ENCODE assay signal across 9 cellular contexts in the genomic region with DNA sequence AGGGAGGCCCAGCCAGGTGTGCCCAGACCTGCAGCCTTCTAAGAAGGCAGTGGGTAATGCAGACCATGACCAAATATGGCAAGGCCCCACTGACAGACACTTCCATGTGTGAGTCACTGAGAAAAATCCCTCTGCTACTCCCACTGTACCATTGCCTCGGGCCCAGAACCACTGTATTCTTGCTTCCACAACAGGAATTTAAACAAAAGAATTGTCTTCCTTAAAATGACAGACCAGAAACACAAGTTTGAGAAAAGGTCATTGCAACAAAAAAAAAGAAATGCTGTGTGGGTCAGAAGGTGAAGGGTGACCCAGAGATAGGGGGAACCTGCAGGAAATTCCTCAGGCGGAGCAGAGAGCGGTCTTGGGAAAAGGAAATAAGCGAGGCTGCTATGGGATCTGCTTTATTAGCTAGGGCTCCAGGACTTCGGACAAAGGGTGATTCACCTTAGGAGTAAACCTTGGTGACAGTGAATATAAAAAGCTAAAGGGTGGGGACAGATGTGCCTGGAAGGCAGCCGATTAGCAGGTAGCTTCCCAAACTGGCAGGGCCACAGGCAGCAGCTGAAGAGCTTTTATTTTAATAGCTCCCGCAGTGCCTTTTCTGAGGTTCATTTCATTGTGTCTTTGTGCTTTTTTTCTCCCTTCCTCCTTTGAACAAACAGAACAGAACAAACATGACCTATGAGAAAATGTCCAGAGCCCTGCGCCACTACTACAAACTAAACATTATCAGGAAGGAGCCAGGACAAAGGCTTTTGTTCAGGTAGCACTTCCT.
DNase-seq lines count a peak whose midpoint lies in the region; ATAC-seq and TF ChIP-seq lines count a peak whose summit lies in the region.
"Had no signal": no experiment of that assay in that cellular context is flagged by ENCODE, and none has a peak within 500 bp of the region (broad histone marks: within the 10 kb centered on the region; RNA-seq: fewer than 3 reads in every experiment).

No MANE protein-coding gene starts in this region.

- no peaks in the 10 kb centered on the region for H3K79me2 ChIP-seq in MM.1S (ENCODE audit: low read length)

- H3K4me1 ChIP-seq in upper lobe of right lung (peaks cover 17% of the 10 kb centered on the region), MM.1S (ENCODE audit: low read length) (no peaks in the 10 kb centered on the region)

- ATAC-seq in upper lobe of right lung, result peak; percentile 58

- no peak overlapping the region for H3K9ac ChIP-seq in MM.1S (ENCODE audit: low read length)

- peaks cover 34% of the 10 kb centered on the region for H3K36me3 ChIP-seq in upper lobe of right lung
- no peaks in the 10 kb centered on the region for H3K36me3 ChIP-seq in MM.1S (replicated peaks; ENCODE audit: insufficient read depth, low read length)

- peak overlapping the region; percentile 63 for H3K27ac ChIP-seq in upper lobe of right lung
- H3K27ac ChIP-seq in MM.1S (ENCODE audit: low read length), result no peak overlapping the region

- no peak overlapping the region for H3K4me3 ChIP-seq in upper lobe of right lung
- H3K4me3 ChIP-seq in MM.1S (ENCODE audit: low read length), result no peak overlapping the region

- no peaks in the 10 kb centered on the region for H4K20me1 ChIP-seq in MM.1S (ENCODE audit: insufficient read depth, low read length)

- no peak overlapping the region for H3K4me2 ChIP-seq in MM.1S (ENCODE audit: low read depth, low read length)

- no peak for TF ChIP-seq CTCF in upper lobe of right lung (IDR thresholded peaks at IDR 0.05)
- TF ChIP-seq CTCF in MM.1S (IDR thresholded peaks at IDR 0.05; ENCODE audit: low read length), result no peak

- DNase-seq in activated CD8-positive, alpha-beta memory T cell treated with anti-CD3 and anti-CD28 coated beads for 24 hours, result peak; percentile 43
- DNase-seq in activated CD8-positive, alpha-beta memory T cell treated with anti-CD3 and anti-CD28 coated beads, Interleukin-2, amount 50 U/mL, for 48 hours, result no peak
- peak; percentile 80 for DNase-seq in astrocyte of the hippocampus (ENCODE audit: low read depth, low spot score)
- peak; percentile 55 for DNase-seq in kidney glomerular epithelial cell (lab: John Stamatoyannopoulos, UW)
- no peak for DNase-seq in upper lobe of right lung
- no peak for DNase-seq in MM.1S
- DNase-seq in midbrain (lab: John Stamatoyannopoulos, UW), result no peak
- DNase-seq in amygdala (lab: John Stamatoyannopoulos, UW), result no peak
- DNase-seq: activated CD4-positive, alpha-beta T cell treated with anti-CD3 and anti-CD28 coated beads, Interleukin-2, amount 10 ng/mL, durations not matched to agents 24 days and 14 days had no signal

- H3K27me3 ChIP-seq in upper lobe of right lung (no peaks in the 10 kb centered on the region), MM.1S (replicated peaks; ENCODE audit: insufficient read depth, low read length) (no peaks in the 10 kb centered on the region)

- no peaks in the 10 kb centered on the region for H3F3A ChIP-seq in MM.1S (ENCODE audit: insufficient read depth, low read length)

- H3K9me3 ChIP-seq in upper lobe of right lung (no peaks in the 10 kb centered on the region), MM.1S (replicated peaks; ENCODE audit: insufficient read depth, low read length) (no peaks in the 10 kb centered on the region)

- intact Hi-C loops in upper lobe of right lung (cut with DNase I), result no loop called here

- no peak overlapping the region for H2AFZ ChIP-seq in MM.1S (ENCODE audit: low read length)

- H3K9me2 ChIP-seq in MM.1S (replicated peaks; ENCODE audit: insufficient read depth, low read length), result no peaks in the 10 kb centered on the region

Comparison
In these comparisons a context has a peak if more than half of its experiments do, and no peak if none do; other contexts are left out.
1. DNase-seq: peak in activated CD8-positive, alpha-beta memory T cell treated with anti-CD3 and anti-CD28 coated beads for 24 hours (single experiment), astrocyte of the hippocampus (single experiment) and kidney glomerular epithelial cell (single experiment); none in activated CD8-positive, alpha-beta memory T cell treated with anti-CD3 and anti-CD28 coated beads, Interleukin-2, amount 50 U/mL, for 48 hours (single experiment), upper lobe of right lung (single experiment), MM.1S (single experiment), midbrain (single experiment) and amygdala (0 of 56).